In the genomic region with DNA sequence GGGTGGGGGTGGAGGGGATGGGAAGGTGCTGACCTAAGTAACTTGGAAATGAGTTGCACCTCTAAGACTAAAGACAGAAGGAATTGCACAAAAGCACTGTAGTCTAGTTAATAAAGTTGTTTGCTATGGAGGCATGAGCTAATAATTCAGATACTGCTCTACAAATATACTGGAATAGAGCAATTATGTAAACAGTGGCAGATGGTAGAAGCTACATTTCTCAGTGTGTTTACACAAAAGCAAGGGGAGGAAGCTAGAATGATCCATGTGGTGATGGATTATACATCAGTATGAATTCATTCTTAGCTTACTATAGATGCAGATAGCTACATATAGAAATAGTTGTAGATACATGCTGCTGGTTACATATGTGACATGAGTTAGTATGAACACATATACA, we compare ENCODE assay signal across 22 cellular contexts. TPM values are rescaled to one million over a fixed set of nuclear protein-coding genes. Genes with fewer than 3 reads are reported as not detected.
DNase-seq lines count a peak whose midpoint lies in the region; ATAC-seq and TF ChIP-seq lines count a peak whose summit lies in the region.
"Had no signal": no experiment of that assay in that cellular context is flagged by ENCODE, and none has a peak within 500 bp of the region (broad histone marks: within the 10 kb centered on the region; RNA-seq: fewer than 3 reads in every experiment).

No MANE protein-coding gene starts in this region.

- no peak overlapping the region for H3K9ac ChIP-seq in endodermal cell (ENCODE audit: extremely low read depth, low read length, poor library complexity, severe bottlenecking)

- ATAC-seq in natural killer cell (no peak), foreskin keratinocyte (no peak)
- no peak for ATAC-seq in natural killer cell treated with Interleukin-12 subunit alpha and Interleukin-12 subunit beta and Interleukin-15 and Interleukin-18, amount 100 ng/mL, for 72 hours
- no peak for ATAC-seq in activated CD8-positive, alpha-beta T cell treated with anti-CD3 and anti-CD28 coated beads, Interleukin-2, amount 10 ng/mL, durations not matched to agents 7 days and 5 days
- ATAC-seq: GM12878, left cardiac atrium had no signal

- H3K27ac Mint-ChIP-seq in natural killer cell: peak overlapping the region; percentile 6 to 49
- H3K27ac Mint-ChIP-seq in natural killer cell treated with Interleukin-12 subunit alpha and Interleukin-12 subunit beta and Interleukin-15 and Interleukin-18, amount 100 ng/mL, for 72 hours: no peak overlapping the region
- H3K27ac Mint-ChIP-seq in activated CD8-positive, alpha-beta T cell treated with anti-CD3 and anti-CD28 coated beads, Interleukin-2, amount 10 ng/mL, durations not matched to agents 7 days and 5 days: peak overlapping the region; percentile 14
- peak overlapping the region; percentile 50 for H3K27ac Mint-ChIP-seq in type B pancreatic cell
- H3K27ac Mint-ChIP-seq in endodermal cell: no peak overlapping the region
- H3K27ac Mint-ChIP-seq: activated naive CD8-positive, alpha-beta T cell; activated T-cell treated with anti-CD3 and anti-CD28 coated beads, Interleukin-2, amount 50 U/mL, for 24 hours had no signal

- intact Hi-C loops in natural killer cell (cut with micrococcal nuclease): no loop called here

- no peaks in the 10 kb centered on the region for H3K36me3 ChIP-seq in endodermal cell (ENCODE audit: control insufficient read depth, insufficient read depth, low read length)
- H3K36me3 ChIP-seq: spleen had no signal

- POLR2A ChIA-PET in activated CD8-positive, alpha-beta T cell treated with anti-CD3 and anti-CD28 coated beads, Interleukin-2, amount 10 ng/mL, durations not matched to agents 7 days and 5 days (lab: Charles Lee): interaction anchor here (0.6 kb wide), 1 partner anchor 108 kb away, joined by 4 read pairs; no protein-coding TSS in a partner anchor

- H3K9me3 ChIP-seq in endodermal cell (ENCODE audit: control insufficient read depth, low read length): peaks cover 8% of the 10 kb centered on the region

- no peaks in the 10 kb centered on the region for H3K36me3 Mint-ChIP-seq in natural killer cell
- no peaks in the 10 kb centered on the region for H3K36me3 Mint-ChIP-seq in natural killer cell treated with Interleukin-12 subunit alpha and Interleukin-12 subunit beta and Interleukin-15 and Interleukin-18, amount 100 ng/mL, for 72 hours
- peaks cover 18% of the 10 kb centered on the region for H3K36me3 Mint-ChIP-seq in activated CD8-positive, alpha-beta T cell treated with anti-CD3 and anti-CD28 coated beads, Interleukin-2, amount 10 ng/mL, durations not matched to agents 7 days and 5 days (ENCODE audit: low read depth)
- no peaks in the 10 kb centered on the region for H3K36me3 Mint-ChIP-seq in type B pancreatic cell
- H3K36me3 Mint-ChIP-seq in endodermal cell (ENCODE audit: low read depth): no peaks in the 10 kb centered on the region
- H3K36me3 Mint-ChIP-seq: activated naive CD8-positive, alpha-beta T cell had no signal

- peaks cover 8% of the 10 kb centered on the region for H3K4me1 ChIP-seq in foreskin keratinocyte
- peaks cover 7% of the 10 kb centered on the region for H3K4me1 ChIP-seq in endodermal cell (ENCODE audit: control insufficient read depth, insufficient read depth, low read length)

- CTCF ChIA-PET in activated CD8-positive, alpha-beta T cell treated with anti-CD3 and anti-CD28 coated beads, Interleukin-2, amount 10 ng/mL, durations not matched to agents 7 days and 5 days (lab: Charles Lee): interaction anchor here (1.9 kb wide), 1 partner anchor 16 kb away, joined by 12 read pairs; no protein-coding TSS in a partner anchor

- DNase-seq in natural killer cell: no peak
- DNase-seq in natural killer cell treated with Interleukin-12 subunit alpha and Interleukin-12 subunit beta and Interleukin-15 and Interleukin-18, amount 100 ng/mL, for 72 hours (ENCODE audit: low spot score): no peak
- DNase-seq in NCI-H1694 treated with DMSO at 0.1 percent for 48 hours (lab: John Stamatoyannopoulos, UW): peak; percentile 93
- no peak for DNase-seq in activated CD8-positive, alpha-beta T cell treated with anti-CD3 and anti-CD28 coated beads, Interleukin-2, amount 10 ng/mL, durations not matched to agents 7 days and 5 days
- no peak for DNase-seq in type B pancreatic cell (ENCODE audit: extremely low spot score, unreplicated experiment)
- no peak for DNase-seq in foreskin keratinocyte
- no peak for DNase-seq in endodermal cell
- no peak for DNase-seq in CD1c-positive myeloid dendritic cell (ENCODE audit: extremely low spot score)
- DNase-seq: activated CD4-positive, alpha-beta T cell treated with anti-CD3 and anti-CD28 coated beads, Interleukin-2, amount 10 ng/mL, durations not matched to agents 24 days and 14 days; activated T-cell treated with anti-CD3 and anti-CD28 coated beads, Interleukin-2, amount 50 U/mL, for 24 hours; foreskin melanocyte; GDM1; left cardiac atrium; midbrain; NCI-H2107; stimulated activated CD8-positive, alpha-beta memory T cell treated with anti-CD3 and anti-CD28 coated beads, Interleukin-4, amount 100 ng/mL, for 48 hours had no signal

- no peak overlapping the region for H3K4me3 ChIP-seq in endodermal cell (ENCODE audit: low read length)
- H3K4me3 ChIP-seq: coronary artery, GM12878, spleen had no signal

- no peaks in the 10 kb centered on the region for H3K9me3 Mint-ChIP-seq in natural killer cell
- no peaks in the 10 kb centered on the region for H3K9me3 Mint-ChIP-seq in natural killer cell treated with Interleukin-12 subunit alpha and Interleukin-12 subunit beta and Interleukin-15 and Interleukin-18, amount 100 ng/mL, for 72 hours
- peaks cover 7% of the 10 kb centered on the region for H3K9me3 Mint-ChIP-seq in activated CD8-positive, alpha-beta T cell treated with anti-CD3 and anti-CD28 coated beads, Interleukin-2, amount 10 ng/mL, durations not matched to agents 7 days and 5 days (ENCODE audit: insufficient read depth)
- H3K9me3 Mint-ChIP-seq in type B pancreatic cell: peaks cover 5% of the 10 kb centered on the region
- H3K9me3 Mint-ChIP-seq in endodermal cell: peaks cover 9% of the 10 kb centered on the region

- H3K4me1 Mint-ChIP-seq in natural killer cell: peaks cover 59 to 62% of the 10 kb centered on the region in 2 donors
- H3K4me1 Mint-ChIP-seq in natural killer cell treated with Interleukin-12 subunit alpha and Interleukin-12 subunit beta and Interleukin-15 and Interleukin-18, amount 100 ng/mL, for 72 hours (ENCODE audit: low read depth in 2 of 2): peaks cover 38 to 56% of the 10 kb centered on the region in 2 donors
- H3K4me1 Mint-ChIP-seq in activated CD8-positive, alpha-beta T cell treated with anti-CD3 and anti-CD28 coated beads, Interleukin-2, amount 10 ng/mL, durations not matched to agents 7 days and 5 days (ENCODE audit: low read depth): peaks cover 44% of the 10 kb centered on the region
- peaks cover 15% of the 10 kb centered on the region for H3K4me1 Mint-ChIP-seq in type B pancreatic cell (ENCODE audit: unreplicated experiment)
- H3K4me1 Mint-ChIP-seq in endodermal cell: peaks cover 18% of the 10 kb centered on the region

- TF ChIP-seq CTCF in natural killer cell (IDR thresholded peaks at IDR 0.05) (no peak), type B pancreatic cell (conservative IDR thresholded peaks at IDR 0.05) (no peak), foreskin keratinocyte (conservative IDR thresholded peaks at IDR 0.05) (no peak), endodermal cell (conservative IDR thresholded peaks at IDR 0.05) (no peak)

- H3K27ac ChIP-seq in foreskin keratinocyte (no peak overlapping the region), endodermal cell (ENCODE audit: low read depth, low read length) (no peak overlapping the region)
- H3K27ac ChIP-seq: coronary artery, RWPE1, spleen had no signal

- H3K4me3 Mint-ChIP-seq in natural killer cell (peak overlapping the region; percentile 51), type B pancreatic cell (no peak overlapping the region), endodermal cell (no peak overlapping the region)
- no peak overlapping the region for H3K4me3 Mint-ChIP-seq in natural killer cell treated with Interleukin-12 subunit alpha and Interleukin-12 subunit beta and Interleukin-15 and Interleukin-18, amount 100 ng/mL, for 72 hours
- no peak overlapping the region for H3K4me3 Mint-ChIP-seq in activated CD8-positive, alpha-beta T cell treated with anti-CD3 and anti-CD28 coated beads, Interleukin-2, amount 10 ng/mL, durations not matched to agents 7 days and 5 days
- H3K4me3 Mint-ChIP-seq: activated CD4-positive, alpha-beta T cell treated with anti-CD3 and anti-CD28 coated beads, Interleukin-2, amount 10 ng/mL, durations not matched to agents 24 days and 14 days; activated naive CD8-positive, alpha-beta T cell; activated T-cell treated with anti-CD3 and anti-CD28 coated beads, Interleukin-2, amount 50 U/mL, for 24 hours; brain had no signal

- H3K27me3 Mint-ChIP-seq in natural killer cell (ENCODE audit: low read depth in 2 of 2) (no peaks in the 10 kb centered on the region), type B pancreatic cell (no peaks in the 10 kb centered on the region), endodermal cell (ENCODE audit: insufficient read depth) (no peaks in the 10 kb centered on the region)
- no peaks in the 10 kb centered on the region for H3K27me3 Mint-ChIP-seq in natural killer cell treated with Interleukin-12 subunit alpha and Interleukin-12 subunit beta and Interleukin-15 and Interleukin-18, amount 100 ng/mL, for 72 hours
- H3K27me3 Mint-ChIP-seq in activated CD8-positive, alpha-beta T cell treated with anti-CD3 and anti-CD28 coated beads, Interleukin-2, amount 10 ng/mL, durations not matched to agents 7 days and 5 days (ENCODE audit: low read depth): no peaks in the 10 kb centered on the region
- H3K27me3 Mint-ChIP-seq: activated CD4-positive, alpha-beta T cell treated with anti-CD3 and anti-CD28 coated beads, Interleukin-2, amount 10 ng/mL, durations not matched to agents 24 days and 14 days; activated naive CD8-positive, alpha-beta T cell; activated T-cell treated with anti-CD3 and anti-CD28 coated beads, Interleukin-2, amount 50 U/mL, for 24 hours had no signal

- no peaks in the 10 kb centered on the region for H3K27me3 ChIP-seq in foreskin keratinocyte
- no peaks in the 10 kb centered on the region for H3K27me3 ChIP-seq in endodermal cell (ENCODE audit: control insufficient read depth, insufficient read depth, low read length, poor library complexity, severe bottlenecking)

RNA-seq across cellular contexts. Expression of gene UBE2F, which starts 27.6 kb away (rescaled TPM):
- total RNA-seq in natural killer cell (100 to 1,000 TPM in 1 of 3 donors, 10 to 100 TPM in 2; 82.4 to 135 (median 96.1) TPM), type B pancreatic cell (ENCODE audit: low replicate concordance) (43.1 and 49.6 TPM in 2 replicates), foreskin keratinocyte (70.5 and 71.9 TPM in 2 replicates), endodermal cell (10 to 100 TPM; 58.3 to 59.2 TPM)
- 10 to 100 TPM; 51.3 to 78.0 TPM for total RNA-seq in natural killer cell treated with Interleukin-12 subunit alpha and Interleukin-12 subunit beta and Interleukin-15 and Interleukin-18, amount 100 ng/mL, for 72 hours
- total RNA-seq in activated CD8-positive, alpha-beta T cell treated with anti-CD3 and anti-CD28 coated beads, Interleukin-2, amount 10 ng/mL, durations not matched to agents 7 days and 5 days: 10 to 100 TPM; 70.2 to 71.9 TPM
- polyA plus RNA-seq in foreskin keratinocyte: 85.0 and 93.1 TPM in 2 replicates
- polyA plus RNA-seq in endodermal cell (2013, experiment 1 of 2): 48.0 TPM
- 41.5 TPM for polyA plus RNA-seq in endodermal cell (2013, experiment 2 of 2)

Comparison
In these comparisons a context has a peak if more than half of its experiments do, and no peak if none do; other contexts are left out.
1. H3K27ac Mint-ChIP-seq: peak in natural killer cell (2 of 2), activated CD8-positive, alpha-beta T cell treated with anti-CD3 and anti-CD28 coated beads, Interleukin-2, amount 10 ng/mL, durations not matched to agents 7 days and 5 days (single experiment) and type B pancreatic cell (single experiment); none in natural killer cell treated with Interleukin-12 subunit alpha and Interleukin-12 subunit beta and Interleukin-15 and Interleukin-18, amount 100 ng/mL, for 72 hours (0 of 2) and endodermal cell (single experiment).